ENCODE assay signal across 17 cellular contexts in genomic region chr20:4226330-4227084, GRCh38. TPM values are rescaled to one million over a fixed set of nuclear protein-coding genes. Genes with fewer than 3 reads are reported as not detected.
DNase-seq lines count a peak whose midpoint lies in the region; ATAC-seq and TF ChIP-seq lines count a peak whose summit lies in the region.
"Had no signal": no experiment of that assay in that cellular context is flagged by ENCODE, and none has a peak within 500 bp of the region (broad histone marks: within the 10 kb centered on the region; RNA-seq: fewer than 3 reads in every experiment).

No MANE protein-coding gene starts in this region.

- H3K36me3 ChIP-seq in left ventricle myocardium inferior: no peaks in the 10 kb centered on the region
- no peaks in the 10 kb centered on the region for H3K36me3 ChIP-seq in uterus
- H3K36me3 ChIP-seq: gastroesophageal sphincter had no signal

- no peak for ATAC-seq in left cardiac atrium
- peak; percentile 2; the same call in 2 of the 3 replicates for ATAC-seq in SK-N-SH treated with all-trans-retinoic acid at 6 μM for 48 hours
- ATAC-seq: body of pancreas; CD8-positive, alpha-beta T cell had no signal

- DNase-seq in left ventricle myocardium inferior (no peak), left cardiac atrium (no peak), middle frontal gyrus (ENCODE audit: extremely low spot score, low spot score) (peak; percentile 6), uterus (no peak), SKM-1 treated with dmso at 0.1 percent for 144 hours (lab: John Stamatoyannopoulos, UW; ENCODE audit: unreplicated experiment) (no peak), GM13976 (ENCODE audit: low spot score) (no peak), NCI-H146 (lab: John Stamatoyannopoulos, UW) (no peak)
- DNase-seq: activated naive CD4-positive, alpha-beta T cell treated with anti-CD3 and anti-CD28 coated beads for 36 hours; activated T-cell treated with anti-CD3 and anti-CD28 coated beads for 4 hours; CD8-positive, alpha-beta T cell; NCI-H1694; occipital lobe; stimulated activated CD4-positive, alpha-beta T cell treated with anti-CD3 and anti-CD28 coated beads, Interleukin-4, amount 100 ng/mL, for 4 hours had no signal

- intact Hi-C loops in left ventricle myocardium inferior (cut with micrococcal nuclease) (no loop called here), left cardiac atrium (cut with DNase I) (no loop called here), uterus (cut with DNase I; ENCODE audit: low total_unique reads) (no loop called here)

- in situ Hi-C loops in GM13976 (cut with MboI; ENCODE audit: low sequenced_read_pairs, unreplicated experiment): no loop called here

- H3K9me3 ChIP-seq in left ventricle myocardium inferior (replicated peaks) (no peaks in the 10 kb centered on the region), uterus (no peaks in the 10 kb centered on the region)
- H3K9me3 ChIP-seq: body of pancreas, gastroesophageal sphincter, testis had no signal

- TF ChIP-seq POLR2A in uterus (IDR thresholded peaks at IDR 0.05): no peak

- peak overlapping the region; percentile 28 for H3K27ac ChIP-seq in left ventricle myocardium inferior (replicated peaks)
- H3K27ac ChIP-seq in uterus: peak overlapping the region; percentile 72 to 74
- H3K27ac ChIP-seq: body of pancreas had no signal

- TF ChIP-seq CTCF in left ventricle myocardium inferior (IDR thresholded peaks at IDR 0.05; ENCODE audit: borderline replicate concordance): no peak
- no peak for TF ChIP-seq CTCF in uterus (IDR thresholded peaks at IDR 0.05)
- TF ChIP-seq CTCF in GM13976 (IDR thresholded peaks at IDR 0.05; ENCODE audit: borderline replicate concordance, control extremely low read depth, extremely low read depth, insufficient read depth, missing control alignments): no peak

- no peak overlapping the region for H3K4me3 ChIP-seq in left ventricle myocardium inferior
- no peak overlapping the region for H3K4me3 ChIP-seq in uterus
- H3K4me3 ChIP-seq: body of pancreas, gastroesophageal sphincter, testis had no signal

- H3K27me3 ChIP-seq in left ventricle myocardium inferior (ENCODE audit: low read depth) (peaks cover 9% of the 10 kb centered on the region), uterus (no peaks in the 10 kb centered on the region)
- H3K27me3 ChIP-seq: body of pancreas, testis had no signal

- peaks cover 26% of the 10 kb centered on the region for H3K4me1 ChIP-seq in left ventricle myocardium inferior
- peaks cover 4 to 6% of the 10 kb centered on the region in 2 donors for H3K4me1 ChIP-seq in uterus

TF ChIP-seq in SK-N-SH treated with all-trans-retinoic acid at 6 μM for 48 hours, 23 proteins besides CTCF, POLR2A, EP300 and RAD21:
- no peak for TF ChIP-seq PPARA (CRISPR knock-in tag; IDR thresholded peaks at IDR 0.05; ENCODE audit: borderline replicate concordance)
- TF ChIP-seq ESRRG (CRISPR knock-in tag; IDR thresholded peaks at IDR 0.05): no peak
- TF ChIP-seq TCF4 (CRISPR knock-in tag; IDR thresholded peaks at IDR 0.05; ENCODE audit: borderline replicate concordance): no peak
- TF ChIP-seq ZC3H10 (CRISPR knock-in tag; IDR thresholded peaks at IDR 0.05): no peak
- no peak for TF ChIP-seq POU6F1 (CRISPR knock-in tag; IDR thresholded peaks at IDR 0.05; ENCODE audit: borderline replicate concordance, low read depth)
- TF ChIP-seq ISL1 (CRISPR knock-in tag; IDR thresholded peaks at IDR 0.05): no peak
- TF ChIP-seq ZNF565 (CRISPR knock-in tag; conservative IDR thresholded peaks at IDR 0.05; ENCODE audit: low read depth): no peak
- TF ChIP-seq ZNF70 (CRISPR knock-in tag; IDR thresholded peaks at IDR 0.05): no peak
- no peak for TF ChIP-seq ZFP3 (CRISPR knock-in tag; IDR thresholded peaks at IDR 0.05)
- no peak for TF ChIP-seq RARB (CRISPR knock-in tag; IDR thresholded peaks at IDR 0.05)
- no peak for TF ChIP-seq TOX (CRISPR knock-in tag; IDR thresholded peaks at IDR 0.05; ENCODE audit: borderline replicate concordance)
- no peak for TF ChIP-seq OSR1 (CRISPR knock-in tag; IDR thresholded peaks at IDR 0.05)
- no peak for TF ChIP-seq PATZ1 (CRISPR knock-in tag; IDR thresholded peaks at IDR 0.05; ENCODE audit: borderline replicate concordance)
- no peak for TF ChIP-seq CREB5 (CRISPR knock-in tag; IDR thresholded peaks at IDR 0.05; ENCODE audit: low read depth)
- TF ChIP-seq BACH2 (CRISPR knock-in tag; IDR thresholded peaks at IDR 0.05; ENCODE audit: borderline replicate concordance): no peak
- TF ChIP-seq CSDC2 (CRISPR knock-in tag; IDR thresholded peaks at IDR 0.05): no peak
- no peak for TF ChIP-seq ARNTL (CRISPR knock-in tag; IDR thresholded peaks at IDR 0.05; ENCODE audit: borderline replicate concordance, low read depth)
- no peak for TF ChIP-seq GLIS3 (CRISPR knock-in tag; IDR thresholded peaks at IDR 0.05)

RNA-seq across cellular contexts. Expression of gene ADRA1D, which starts 22.6 kb away (rescaled TPM):
- 0.16 TPM for total RNA-seq in left ventricle myocardium inferior
- total RNA-seq in left cardiac atrium: under 1 TPM; 0.32 to 0.47 TPM
- 1 to 10 TPM in 2 of 4 donors, under 1 TPM in 1, not detected in 1; 0.88 to 5.1 (median 2.8) TPM for total RNA-seq in uterus
- total RNA-seq: activated naive CD4-positive, alpha-beta T cell treated with anti-CD3 and anti-CD28 coated beads for 36 hours; body of pancreas; CD8-positive, alpha-beta T cell had no signal
